ENCODE assay signal across 9 cellular contexts in the genomic region with DNA sequence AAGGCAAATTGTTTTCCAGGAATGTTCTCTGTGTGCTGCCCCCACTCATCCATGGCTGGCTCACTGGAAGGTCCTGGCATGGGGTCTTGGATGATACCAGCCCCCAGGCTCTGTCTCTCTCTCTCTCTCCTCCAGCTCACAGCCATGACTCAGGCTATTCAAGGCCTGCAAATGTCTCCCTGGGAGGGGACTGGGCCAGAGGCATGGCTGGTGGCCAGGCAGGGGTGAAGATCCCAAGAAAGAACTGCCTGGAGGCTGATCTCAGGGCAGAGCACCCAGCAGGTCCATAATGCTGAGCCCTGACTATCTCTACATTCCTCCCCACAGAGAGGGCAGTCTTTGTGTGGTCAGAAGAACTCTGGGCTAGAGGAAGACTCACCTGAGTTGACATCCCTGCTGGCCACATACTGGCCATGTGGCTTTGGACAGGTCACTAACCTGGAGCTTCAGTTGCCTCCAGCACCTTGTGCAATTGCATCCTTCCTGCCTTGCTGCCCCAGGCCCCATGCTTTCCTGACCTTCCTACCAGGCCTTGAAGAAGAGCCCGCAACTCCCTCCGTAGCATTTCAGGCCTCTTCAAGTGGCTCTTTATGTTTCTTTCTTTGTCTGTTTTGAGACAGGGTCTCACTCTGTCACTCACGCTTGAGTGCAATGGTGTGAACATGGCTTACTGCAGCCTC.
A peak's percentile ranks its signal among the peaks of the same experiment; 100 is the strongest.
DNase-seq lines count a peak whose midpoint lies in the region; ATAC-seq, FAIRE-seq and TF ChIP-seq lines count a peak whose summit lies in the region.
"Had no signal": no experiment of that assay in that cellular context is flagged by ENCODE, and none has a peak within 500 bp of the region (broad histone marks: within the 10 kb centered on the region; RNA-seq: fewer than 3 reads in every experiment).

No MANE protein-coding gene starts in this region.

- no peaks in the 10 kb centered on the region for H3K27me3 Mint-ChIP-seq in CD4-positive, alpha-beta T cell

- no peaks in the 10 kb centered on the region for H3K4me1 ChIP-seq in HEK293 (ENCODE audit: control insufficient read depth, insufficient read depth, low read length)
- H3K4me1 ChIP-seq in mammary epithelial cell (ENCODE audit: insufficient read depth, low read length): peaks cover 33% of the 10 kb centered on the region
- H3K4me1 ChIP-seq in kidney (ENCODE audit: control insufficient read depth in 1 of 2, insufficient read depth in 1 of 2, low read depth in 1 of 2, low read length in 2 of 2): peaks cover 16 to 38% of the 10 kb centered on the region in 2 donors

- no TSS peak for BruUV-seq in mammary epithelial cell (replicated peaks; lab: Mats Ljungman, UMichigan)

- dilution Hi-C loops in mammary epithelial cell (cut with HindIII; ENCODE audit: low sequenced_read_pairs): no loop called here

- H3K4me3 ChIP-seq in HEK293 (ENCODE audit: low read depth, low read length) (no peak overlapping the region), mammary epithelial cell (replicated peaks in 1 of 3; ENCODE audit: insufficient read depth in 1 of 3, low read depth in 2 of 3, low read length in 3 of 3) (no peak overlapping the region), kidney (ENCODE audit: low read length in 2 of 2) (no peak overlapping the region)

- in situ Hi-C loops in mammary epithelial cell (cut with MboI; ENCODE audit: low sequenced_read_pairs in 2 of 2): no loop called here

- no peak overlapping the region for H3K4me2 ChIP-seq in mammary epithelial cell (ENCODE audit: insufficient read depth, low read depth, low read length)

- peaks cover 5% of the 10 kb centered on the region for H3K79me2 ChIP-seq in mammary epithelial cell (ENCODE audit: insufficient read depth, low read length)

- H3K4me1 Mint-ChIP-seq in CD4-positive, alpha-beta T cell (ENCODE audit: low read depth): peaks cover 4% of the 10 kb centered on the region

- no peak for ATAC-seq in CD4-positive, alpha-beta T cell (ENCODE audit: poor library complexity)

- FAIRE-seq in kidney (lab: Jason Lieb, UNC): no peak

- H3K36me3 ChIP-seq in HEK293 (ENCODE audit: control insufficient read depth in 2 of 2, insufficient read depth in 1 of 2, low read length in 2 of 2) (no peaks in the 10 kb centered on the region), mammary epithelial cell (ENCODE audit: insufficient read depth, low read length) (no peaks in the 10 kb centered on the region), kidney (ENCODE audit: control insufficient read depth in 1 of 2, insufficient read depth in 2 of 2, low read length in 2 of 2) (no peaks in the 10 kb centered on the region)

- no peaks in the 10 kb centered on the region for H3K9me3 ChIP-seq in HEK293 (ENCODE audit: control insufficient read depth, insufficient read depth, low read depth, low read length)
- H3K9me3 ChIP-seq in mammary epithelial cell (replicated peaks; ENCODE audit: insufficient read depth, low read length): no peaks in the 10 kb centered on the region
- no peaks in the 10 kb centered on the region for H3K9me3 ChIP-seq in kidney (ENCODE audit: control insufficient read depth in 1 of 2, low read length in 2 of 2)
- H3K9me3 ChIP-seq in CD4-positive, alpha-beta T cell (ENCODE audit: control insufficient read depth, low read length): no peaks in the 10 kb centered on the region

- H3K27ac ChIP-seq in HEK293 (ENCODE audit: extremely low read depth, low read depth, low read length): no peak overlapping the region
- H3K27ac ChIP-seq in mammary epithelial cell (ENCODE audit: insufficient read depth, low read depth, low read length): peak overlapping the region; percentile 90
- H3K27ac ChIP-seq in kidney (ENCODE audit: low read depth in 2 of 2, low read length in 2 of 2): peak overlapping the region; percentile 43 to 82
- H3K27ac ChIP-seq in CD4-positive, alpha-beta T cell (ENCODE audit: low read depth, low read length): no peak overlapping the region

- no peak overlapping the region for H2AFZ ChIP-seq in mammary epithelial cell (ENCODE audit: low read depth, low read length)

- no peaks in the 10 kb centered on the region for H4K20me1 ChIP-seq in mammary epithelial cell (ENCODE audit: insufficient read depth, low read length)

- WGBS in mammary epithelial cell (ENCODE audit: low coverage, missing lambda C conversion rate): 100% methylated on average over 1 of the region's 3 CpGs

- H3K9ac ChIP-seq in mammary epithelial cell (ENCODE audit: insufficient read depth, low read length) (peak overlapping the region; percentile 56), kidney (ENCODE audit: low read length in 2 of 2) (no peak overlapping the region)

- TF ChIP-seq CTCF in HEK293 (tag by site-specific recombination; IDR thresholded peaks at IDR 0.05) (no peak), mammary epithelial cell (conservative IDR thresholded peaks at IDR 0.05 in 1 of 2, IDR thresholded peaks at IDR 0.05 in 1 of 2; ENCODE audit: extremely low read depth in 1 of 2, insufficient read depth in 1 of 2, low read depth in 1 of 2, low read length in 2 of 2) (no peak), kidney (IDR thresholded peaks at IDR 0.05; ENCODE audit: borderline replicate concordance, extremely low read depth, insufficient read depth) (no peak)
- TF ChIP-seq CTCF in CD4-positive, alpha-beta T cell (IDR thresholded peaks at IDR 0.05): no peak

- H3K36me3 Mint-ChIP-seq in CD4-positive, alpha-beta T cell (ENCODE audit: low read depth): no peaks in the 10 kb centered on the region

- intact Hi-C loops in mammary epithelial cell (cut with micrococcal nuclease) (loop anchor here (1.0 to 2.0 kb wide), 5 partner anchors 10 to 55 kb away; no protein-coding TSS in a partner anchor), kidney (cut with DNase I) (no loop called here)
- intact Hi-C loops in CD4-positive, alpha-beta T cell (cut with DNase I, micrococcal nuclease): no loop called here

- H3K27me3 ChIP-seq in mammary epithelial cell (ENCODE audit: insufficient read depth, low read length): no peaks in the 10 kb centered on the region
- no peaks in the 10 kb centered on the region for H3K27me3 ChIP-seq in CD4-positive, alpha-beta T cell (ENCODE audit: control insufficient read depth, insufficient read depth, low read length)

- POLR2A ChIA-PET in HEK293 (lab: Yijun Ruan, JAX): no interaction called here
- POLR2A ChIA-PET in CD4-positive, alpha-beta T cell (lab: Charles Lee): no interaction called here

- no peaks in the 10 kb centered on the region for H3K9me3 Mint-ChIP-seq in CD4-positive, alpha-beta T cell

- CTCF ChIA-PET in HEK293 (lab: Yijun Ruan, JAX) (no interaction called here), mammary epithelial cell (lab: Charles Lee; ENCODE audit: low non-redundant PET) (no interaction called here)
- CTCF ChIA-PET in CD4-positive, alpha-beta T cell (lab: Charles Lee): no interaction called here

- no peak overlapping the region for H3K27ac Mint-ChIP-seq in CD4-positive, alpha-beta T cell

- DNase-seq in mammary epithelial cell: peak; percentile 57
- peak; percentile 82 for DNase-seq in kidney
- DNase-seq in stromal cell of bone marrow (ENCODE audit: low read depth): peak; percentile 72
- DNase-seq in DMS153 treated with DMSO at 0.1 percent for 48 hours (lab: John Stamatoyannopoulos, UW; ENCODE audit: unreplicated experiment): no peak
- DNase-seq in CD4-positive, alpha-beta T cell: no peak
- no peak for DNase-seq in activated CD4-positive, alpha-beta T cell treated with anti-CD3 and anti-CD28 coated beads, Interleukin-2, amount 50 U/mL, for 1 hour
- no peak for DNase-seq in NCI-H2081 (lab: John Stamatoyannopoulos, UW)
- DNase-seq: activated CD8-positive, alpha-beta memory T cell treated with anti-CD3 and anti-CD28 coated beads, Interleukin-2, amount 50 U/mL, for 48 hours had no signal

- H3K4me3 Mint-ChIP-seq in CD4-positive, alpha-beta T cell: no peak overlapping the region

TF ChIP-seq in HEK293, 187 proteins besides CTCF, POLR2A, EP300 and RAD21:
- TF ChIP-seq ZNF701 (tag by site-specific recombination; IDR thresholded peaks at IDR 0.05): no peak
- TF ChIP-seq ZIC2 (tag by site-specific recombination; IDR thresholded peaks at IDR 0.05): peak; percentile 26; the same call in 1 of the 2 replicates
TF ChIP-seq in HEK293: peak in this region for 1.

Comparison
In these comparisons a context has a peak if more than half of its experiments do, and no peak if none do; other contexts are left out.
1. H3K27ac ChIP-seq: peak in mammary epithelial cell (single experiment) and kidney (2 of 2); none in HEK293 (single experiment) and CD4-positive, alpha-beta T cell (single experiment).
2. DNase-seq: peak in mammary epithelial cell (single experiment), kidney (single experiment) and stromal cell of bone marrow (single experiment); none in DMS153 treated with DMSO at 0.1 percent for 48 hours (single experiment), CD4-positive, alpha-beta T cell (0 of 10), activated CD4-positive, alpha-beta T cell treated with anti-CD3 and anti-CD28 coated beads, Interleukin-2, amount 50 U/mL, for 1 hour (single experiment) and NCI-H2081 (0 of 2).